ENCODE assay signal across 8 cellular contexts in genomic region chr4:18593297-18594002, GRCh38.
A peak's percentile ranks its signal among the peaks of the same experiment; 100 is the strongest.
DNase-seq lines count a peak whose midpoint lies in the region; ATAC-seq and TF ChIP-seq lines count a peak whose summit lies in the region.

No MANE protein-coding gene starts in this region.

- H3K4me3 ChIP-seq in BJ (ENCODE audit: low read depth, low read length) (no peak overlapping the region), coronary artery (no peak overlapping the region), right lobe of liver (no peak overlapping the region)

- no peak for TF ChIP-seq POLR2A in right lobe of liver (IDR thresholded peaks at IDR 0.05)

- no peak overlapping the region for H3K27ac ChIP-seq in coronary artery
- H3K27ac ChIP-seq in right lobe of liver, result no peak overlapping the region

- intact Hi-C loops in right lobe of liver (cut with DNase I), result no loop called here

- 4% methylated on average over 12 of the region's 12 CpGs for WGBS in right lobe of liver (ENCODE audit: insufficient coverage, low coverage, low lambda C conversion rate, missing lambda C conversion rate)

- H3K36me3 ChIP-seq in BJ (ENCODE audit: control insufficient read depth, insufficient read depth, low read length), result no peaks in the 10 kb centered on the region
- H3K36me3 ChIP-seq in right lobe of liver, result no peaks in the 10 kb centered on the region

- H3K27me3 ChIP-seq in BJ (ENCODE audit: control insufficient read depth, insufficient read depth, low read length) (0 out of 2 replicates have a peak, but pooled peaks cover 1% of the 10 kb centered on the region), right lobe of liver (no peaks in the 10 kb centered on the region)

- ATAC-seq in GM19035 (IDR thresholded peaks at IDR 0.05; ENCODE audit: unreplicated experiment) (peak; percentile 83), HG03342 (IDR thresholded peaks at IDR 0.05; ENCODE audit: unreplicated experiment) (peak; percentile 88), right lobe of liver (peak; percentile 85 to 96 (median 90))

- POLR2A ChIA-PET in BJ (lab: Charles Lee), result no interaction called here

- H3K4me1 ChIP-seq in right lobe of liver, result no peaks in the 10 kb centered on the region

- peak; percentile 13 for DNase-seq in BJ (ENCODE audit: low read depth)
- DNase-seq in NCI-H345 treated with DMSO at 0.1 percent for 48 hours (lab: John Stamatoyannopoulos, UW; ENCODE audit: unreplicated experiment), result peak; percentile 21
- peak; percentile 3 to 12 for DNase-seq in activated CD4-positive, alpha-beta T cell treated with anti-CD3 and anti-CD28 coated beads for 24 hours (ENCODE audit: low read depth in 2 of 2)
- DNase-seq in coronary artery (ENCODE audit: low spot score), result no peak
- DNase-seq in right lobe of liver, result peak in 1 of 3 donors; percentile 52
- DNase-seq in stimulated activated CD8-positive, alpha-beta memory T cell treated with anti-CD3 and anti-CD28 coated beads, Interleukin-12 subunit alpha, Interleukin-12 subunit beta, amount 100 ng/mL, for 1 hour (ENCODE audit: low read depth), result peak; percentile 13

- TF ChIP-seq CTCF in BJ (IDR thresholded peaks at IDR 0.05; ENCODE audit: insufficient read depth, low read depth, low read length) (peak; percentile 79), coronary artery (IDR thresholded peaks at IDR 0.05) (peak; percentile 72), right lobe of liver (IDR thresholded peaks at IDR 0.05) (peak; percentile 77 to 88 (median 82))

- no peaks in the 10 kb centered on the region for H3K9me3 ChIP-seq in right lobe of liver

- CTCF ChIA-PET in BJ (lab: Yijun Ruan, JAX), result interaction anchor here (0.8 to 2.6 kb wide), 9 partner anchors 12 to 1121 kb away, joined by 3 to 8 read pairs (median 3); partner anchors contain the start of gene CLRN2
